Comparison of ENCODE assay signal across 11 cellular contexts in genomic region chr10:132175907-132176581, GRCh38. TPM values are rescaled to one million over a fixed set of nuclear protein-coding genes. Genes with fewer than 3 reads are reported as not detected.
A peak's percentile ranks its signal among the peaks of the same experiment; 100 is the strongest.
DNase-seq lines count a peak whose midpoint lies in the region; ATAC-seq, FAIRE-seq and TF ChIP-seq lines count a peak whose summit lies in the region.
"Had no signal": no experiment of that assay in that cellular context is flagged by ENCODE, and none has a peak within 500 bp of the region (broad histone marks: within the 10 kb centered on the region; RNA-seq: fewer than 3 reads in every experiment).

No MANE protein-coding gene starts in this region.

- H3K36me3 Mint-ChIP-seq in nephron progenitor cell (ENCODE audit: low read depth), result no peaks in the 10 kb centered on the region
- H3K36me3 Mint-ChIP-seq in naive thymus-derived CD8-positive, alpha-beta T cell, result no peaks in the 10 kb centered on the region

- ATAC-seq in naive thymus-derived CD8-positive, alpha-beta T cell, result no peak
- ATAC-seq: T-helper 17 cell had no signal

- H3K9me3 ChIP-seq in HEK293 (ENCODE audit: control insufficient read depth, insufficient read depth, low read depth, low read length), result no peaks in the 10 kb centered on the region

- peak overlapping the region; percentile 62 for H3K4me3 Mint-ChIP-seq in nephron progenitor cell
- H3K4me3 Mint-ChIP-seq in naive thymus-derived CD8-positive, alpha-beta T cell, result no peak overlapping the region
- H3K4me3 Mint-ChIP-seq: T-helper 17 cell had no signal

- TF ChIP-seq CTCF in HEK293 (tag by site-specific recombination; IDR thresholded peaks at IDR 0.05) (no peak), nephron progenitor cell (IDR thresholded peaks at IDR 0.05) (no peak)

- POLR2A ChIA-PET in HEK293 (lab: Yijun Ruan, JAX), result no interaction called here
- POLR2A ChIA-PET in naive thymus-derived CD8-positive, alpha-beta T cell (lab: Charles Lee), result no interaction called here

- DNase-seq in COR-L47 (lab: John Stamatoyannopoulos, UW) (peak; percentile 63), nephron progenitor cell (peak; percentile 46), RCC 7860 (ENCODE audit: low spot score) (no peak)
- DNase-seq in naive thymus-derived CD8-positive, alpha-beta T cell, result no peak
- DNase-seq in stimulated activated CD4-positive, alpha-beta T cell treated with anti-CD3 and anti-CD28 coated beads, Interleukin-2, amount 100 ng/mL, for 48 hours, result no peak
- DNase-seq: activated T-cell treated with anti-CD3 and anti-CD28 coated beads for 4 hours, NCI-H1930, T-helper 17 cell had no signal

- H3K27ac Mint-ChIP-seq in nephron progenitor cell, result no peak overlapping the region
- H3K27ac Mint-ChIP-seq in naive thymus-derived CD8-positive, alpha-beta T cell, result no peak overlapping the region
- H3K27ac Mint-ChIP-seq: T-helper 17 cell had no signal

- no peaks in the 10 kb centered on the region for H3K36me3 ChIP-seq in HEK293 (ENCODE audit: control insufficient read depth in 2 of 2, insufficient read depth in 1 of 2, low read length in 2 of 2)

- H3K4me1 ChIP-seq in HEK293 (ENCODE audit: control insufficient read depth, insufficient read depth, low read length), result no peaks in the 10 kb centered on the region

- H3K27ac ChIP-seq in HEK293 (ENCODE audit: extremely low read depth, low read depth, low read length), result no peak overlapping the region
- H3K27ac ChIP-seq in angular gyrus (ENCODE audit: low read depth, low read length), result peak overlapping the region; percentile 97

- peaks cover 35% of the 10 kb centered on the region for H3K4me1 Mint-ChIP-seq in nephron progenitor cell
- H3K4me1 Mint-ChIP-seq in naive thymus-derived CD8-positive, alpha-beta T cell, result peaks cover 2 to 17% (median 9%) of the 10 kb centered on the region in 4 donors

- peaks cover 18% of the 10 kb centered on the region for H3K9me3 Mint-ChIP-seq in nephron progenitor cell
- H3K9me3 Mint-ChIP-seq in naive thymus-derived CD8-positive, alpha-beta T cell, result no peaks in the 10 kb centered on the region

- CTCF ChIA-PET in HEK293 (lab: Yijun Ruan, JAX), result interaction anchor here (1.4 kb wide), 1 partner anchor 34 kb away, joined by 3 read pairs; no protein-coding TSS in a partner anchor

- H3K27me3 Mint-ChIP-seq in nephron progenitor cell (ENCODE audit: low read depth, poor library complexity), result peaks cover 72% of the 10 kb centered on the region
- peaks cover 18 to 52% (median 23%) of the 10 kb centered on the region in 5 donors for H3K27me3 Mint-ChIP-seq in naive thymus-derived CD8-positive, alpha-beta T cell

- no peak for FAIRE-seq in RCC 7860 (lab: Jason Lieb, UNC)
- FAIRE-seq: GM19239 had no signal

- H3K4me3 ChIP-seq in HEK293 (ENCODE audit: low read depth, low read length), result no peak overlapping the region

TF ChIP-seq in HEK293, 187 proteins besides CTCF, POLR2A, EP300 and RAD21 (continues in another document):
- 0 out of 2 replicates have a peak, but pooled peaks have one; percentile 22 for TF ChIP-seq YY2 (tag by site-specific recombination; IDR thresholded peaks at IDR 0.05)
- peak; percentile 95 for TF ChIP-seq ZNF600 (tag by site-specific recombination; IDR thresholded peaks at IDR 0.05)
- peak; percentile 84 for TF ChIP-seq GLIS1 (tag by site-specific recombination; IDR thresholded peaks at IDR 0.05)
- TF ChIP-seq GLIS2 (tag by site-specific recombination; IDR thresholded peaks at IDR 0.05), result peak; percentile 55
- no peak for TF ChIP-seq TSHZ1 (tag by site-specific recombination; IDR thresholded peaks at IDR 0.05; ENCODE audit: borderline replicate concordance)
- TF ChIP-seq, protein P1, sequence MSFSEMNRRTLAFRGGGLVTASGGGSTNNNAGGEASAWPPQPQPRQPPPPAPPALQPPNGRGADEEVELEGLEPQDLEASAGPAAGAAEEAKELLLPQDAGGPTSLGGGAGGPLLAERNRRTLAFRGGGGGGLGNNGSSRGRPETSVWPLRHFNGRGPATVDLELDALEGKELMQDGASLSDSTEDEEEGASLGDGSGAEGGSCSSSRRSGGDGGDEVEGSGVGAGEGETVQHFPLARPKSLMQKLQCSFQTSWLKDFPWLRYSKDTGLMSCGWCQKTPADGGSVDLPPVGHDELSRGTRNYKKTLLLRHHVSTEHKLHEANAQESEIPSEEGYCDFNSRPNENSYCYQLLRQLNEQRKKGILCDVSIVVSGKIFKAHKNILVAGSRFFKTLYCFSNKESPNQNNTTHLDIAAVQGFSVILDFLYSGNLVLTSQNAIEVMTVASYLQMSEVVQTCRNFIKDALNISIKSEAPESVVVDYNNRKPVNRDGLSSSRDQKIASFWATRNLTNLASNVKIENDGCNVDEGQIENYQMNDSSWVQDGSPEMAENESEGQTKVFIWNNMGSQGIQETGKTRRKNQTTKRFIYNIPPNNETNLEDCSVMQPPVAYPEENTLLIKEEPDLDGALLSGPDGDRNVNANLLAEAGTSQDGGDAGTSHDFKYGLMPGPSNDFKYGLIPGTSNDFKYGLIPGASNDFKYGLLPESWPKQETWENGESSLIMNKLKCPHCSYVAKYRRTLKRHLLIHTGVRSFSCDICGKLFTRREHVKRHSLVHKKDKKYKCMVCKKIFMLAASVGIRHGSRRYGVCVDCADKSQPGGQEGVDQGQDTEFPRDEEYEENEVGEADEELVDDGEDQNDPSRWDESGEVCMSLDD (tag by site-specific recombination; IDR thresholded peaks at IDR 0.05), result no peak
- TF ChIP-seq HOXD13 (CRISPR knock-in tag; IDR thresholded peaks at IDR 0.05; ENCODE audit: borderline replicate concordance), result no peak
- no peak for TF ChIP-seq SCRT2 (tag by site-specific recombination; IDR thresholded peaks at IDR 0.05)
- TF ChIP-seq ZNF677 (tag by site-specific recombination; IDR thresholded peaks at IDR 0.05), result no peak
- TF ChIP-seq ZNF26 (tag by site-specific recombination; IDR thresholded peaks at IDR 0.05), result no peak
- peak; percentile 49 for TF ChIP-seq ZNF341 (tag by site-specific recombination; IDR thresholded peaks at IDR 0.05; ENCODE audit: low read depth)
- TF ChIP-seq ZNF121 (tag by site-specific recombination; IDR thresholded peaks at IDR 0.05), result no peak
- TF ChIP-seq ZNF335 (tag by site-specific recombination; conservative IDR thresholded peaks at IDR 0.05), result peak; percentile 83
- peak; percentile 94 for TF ChIP-seq ZIC2 (tag by site-specific recombination; IDR thresholded peaks at IDR 0.05)
- TF ChIP-seq ZNF514 (tag by site-specific recombination; IDR thresholded peaks at IDR 0.05), result no peak
- TF ChIP-seq ZBTB48 (tag by site-specific recombination; IDR thresholded peaks at IDR 0.05), result peak; percentile 65; the same call in 1 of the 2 replicates
- 0 out of 2 replicates have a peak, but pooled peaks have one; percentile 26 for TF ChIP-seq PATZ1 (tag by site-specific recombination; IDR thresholded peaks at IDR 0.05)

RNA-seq across cellular contexts. Expression of gene DPYSL4, which starts 10.7 kb away (rescaled TPM):
- total RNA-seq in naive thymus-derived CD8-positive, alpha-beta T cell, result 1 to 10 TPM; 1.2 to 1.3 TPM
- 10 to 100 TPM in 1 of 3 donors, under 1 TPM in 1, not detected in 1; 0.31 to 11.2 TPM for polyA plus RNA-seq in naive thymus-derived CD8-positive, alpha-beta T cell

Comparison
In these comparisons a context has a peak if more than half of its experiments do, and no peak if none do; other contexts are left out.
1. DNase-seq: peak in COR-L47 (single experiment) and nephron progenitor cell (single experiment); none in naive thymus-derived CD8-positive, alpha-beta T cell (0 of 10), stimulated activated CD4-positive, alpha-beta T cell treated with anti-CD3 and anti-CD28 coated beads, Interleukin-2, amount 100 ng/mL, for 48 hours (0 of 2) and RCC 7860 (single experiment).